In genomic region chr11:122803716-122804115, GRCh38 we compare ENCODE assay signal across 1 cellular context.
TF ChIP-seq lines count a peak whose summit lies in the region.

No MANE protein-coding gene starts in this region.

TF ChIP-seq in A549, 52 proteins besides CTCF, POLR2A, EP300 and RAD21 (continued from another document):
- TF ChIP-seq REST (IDR thresholded peaks at IDR 0.05), result no peak
- no peak for TF ChIP-seq RNF2 (IDR thresholded peaks at IDR 0.05; ENCODE audit: borderline replicate concordance, low read depth)
- TF ChIP-seq TP53 (CRISPR knock-in tag; IDR thresholded peaks at IDR 0.05), result no peak
- no peak for TF ChIP-seq USF2 (IDR thresholded peaks at IDR 0.05)
- TF ChIP-seq KDM1A (IDR thresholded peaks at IDR 0.05; ENCODE audit: low read depth), result no peak
- no peak for TF ChIP-seq MYC (IDR thresholded peaks at IDR 0.05; ENCODE audit: borderline replicate concordance, low read length)
- no peak for TF ChIP-seq RCOR1 (IDR thresholded peaks at IDR 0.05; ENCODE audit: low read depth, low read length)
- TF ChIP-seq ZC3H11A (IDR thresholded peaks at IDR 0.05), result no peak
- no peak for TF ChIP-seq HES2 (IDR thresholded peaks at IDR 0.05)
- TF ChIP-seq HOXA7 (CRISPR knock-in tag; IDR thresholded peaks at IDR 0.05), result no peak
- TF ChIP-seq BHLHE40 (IDR thresholded peaks at IDR 0.05; ENCODE audit: low read depth, low read length), result no peak
- TF ChIP-seq CHD4 (IDR thresholded peaks at IDR 0.05; ENCODE audit: borderline replicate concordance), result no peak
